ENCODE assay signal across 8 cellular contexts in the genomic region with DNA sequence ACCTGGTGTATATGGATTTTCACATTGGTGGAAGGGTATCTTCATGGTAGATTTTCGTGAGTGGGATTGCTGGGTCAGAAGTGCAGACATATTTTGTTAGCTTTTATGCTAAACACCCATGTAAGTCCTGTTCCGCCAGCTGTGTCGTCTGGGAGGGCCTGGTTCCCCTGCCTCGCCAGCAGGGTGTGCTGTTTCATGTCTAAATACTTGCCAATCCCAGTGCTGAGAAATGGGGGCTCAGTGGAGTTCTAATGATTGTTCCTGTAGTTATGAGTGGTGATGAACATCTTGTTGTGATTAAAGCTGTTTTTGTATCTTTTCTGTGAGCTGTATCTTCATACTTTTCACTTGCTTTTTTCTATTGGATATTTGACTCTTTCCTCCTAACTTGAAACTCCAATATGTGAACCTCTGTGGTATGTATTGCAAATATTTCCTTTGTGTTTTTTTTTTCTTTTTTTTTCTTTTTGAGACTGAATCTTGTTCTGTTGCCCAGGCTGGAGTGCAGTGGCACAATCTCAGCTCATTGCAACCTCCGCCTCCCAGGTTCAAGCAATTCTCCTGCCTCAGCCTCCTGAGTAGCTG. TPM values are rescaled to one million over a fixed set of nuclear protein-coding genes. Genes with fewer than 3 reads are reported as not detected.
DNase-seq lines count a peak whose midpoint lies in the region; ATAC-seq, FAIRE-seq and TF ChIP-seq lines count a peak whose summit lies in the region.

No MANE protein-coding gene starts in this region.

- peak; percentile 56 for DNase-seq in Ammon's horn (ENCODE audit: low spot score)
- DNase-seq in H9: peak; percentile 61
- DNase-seq in bronchial epithelial cell (ENCODE audit: low read depth): peak; percentile 40
- DNase-seq in memory B cell (ENCODE audit: low spot score in 2 of 2): peak; percentile 28 to 32
- no peak for DNase-seq in upper lobe of right lung

- H3K9me3 ChIP-seq in H9 (ENCODE audit: control insufficient read depth, low read depth, low read length) (no peaks in the 10 kb centered on the region), upper lobe of right lung (no peaks in the 10 kb centered on the region)

- H2AFZ ChIP-seq in H9 (ENCODE audit: low read length): no peak overlapping the region

- no peaks in the 10 kb centered on the region; a peak in 1 of 5 replicates for H3K9me3 Mint-ChIP-seq in H9
- no peaks in the 10 kb centered on the region for H3K9me3 Mint-ChIP-seq in memory B cell

- H3K4me1 ChIP-seq in H9 (ENCODE audit: insufficient read depth, low read length): no peaks in the 10 kb centered on the region
- H3K4me1 ChIP-seq in upper lobe of right lung: no peaks in the 10 kb centered on the region

- H3K36me3 ChIP-seq in bronchial epithelial cell (ENCODE audit: control insufficient read depth, insufficient read depth, low read length) (peaks cover 7% of the 10 kb centered on the region), upper lobe of right lung (peaks cover 4% of the 10 kb centered on the region)

- peaks cover 3% of the 10 kb centered on the region; the same call in 1 of the 2 replicates for H3K79me2 ChIP-seq in H9 (ENCODE audit: insufficient read depth, low read length)

- no peak overlapping the region for H2BK12ac ChIP-seq in H9 (ENCODE audit: insufficient read length, low read depth, low read length)

- TF ChIP-seq CTCF in H9 (conservative IDR thresholded peaks at IDR 0.05) (peak; percentile 91), bronchial epithelial cell (IDR thresholded peaks at IDR 0.05; ENCODE audit: insufficient read depth, low read length, severe bottlenecking) (peak; percentile 68), upper lobe of right lung (IDR thresholded peaks at IDR 0.05) (peak; percentile 59)

- H3K4me3 Mint-ChIP-seq in H9 (no peak overlapping the region), memory B cell (no peak overlapping the region)

- no peaks in the 10 kb centered on the region for H3K27me3 ChIP-seq in H9 (ENCODE audit: insufficient read depth, low read length)
- H3K27me3 ChIP-seq in bronchial epithelial cell (ENCODE audit: control insufficient read depth, insufficient read depth, low read length): no peaks in the 10 kb centered on the region
- H3K27me3 ChIP-seq in upper lobe of right lung: no peaks in the 10 kb centered on the region

- no peak overlapping the region for H2BK5ac ChIP-seq in H9 (ENCODE audit: insufficient read length, low read length)

- no peak for FAIRE-seq in bronchial epithelial cell (lab: Jason Lieb, UNC)

- no peaks in the 10 kb centered on the region for H4K20me1 ChIP-seq in H9 (ENCODE audit: control insufficient read depth, insufficient read depth, insufficient read length)

- H2AK5ac ChIP-seq in H9 (ENCODE audit: insufficient read length, low read length): no peak overlapping the region

- no CpG with 5 or more reads among the region's 5 CpGs for WGBS in H9 (ENCODE audit: extremely low coverage, insufficient read length, low lambda C conversion rate)

- H3K4me1 Mint-ChIP-seq in H9 (peaks cover 6 to 18% of the 10 kb centered on the region in 2 experiments), memory B cell (peaks cover 36% of the 10 kb centered on the region)

- H3K4me3 ChIP-seq in bronchial epithelial cell (ENCODE audit: low read depth, low read length): no peak overlapping the region
- H3K4me3 ChIP-seq in upper lobe of right lung: no peak overlapping the region

- H3T11ph ChIP-seq in H9 (ENCODE audit: low read length): no peak overlapping the region

- peaks cover 3 to 8% (median 4%) of the 10 kb centered on the region in 3 experiments; a peak in 5 of 7 replicates for H3K36me3 Mint-ChIP-seq in H9 (ENCODE audit: insufficient read depth in 1 of 3, low read depth in 3 of 3)
- peaks cover 16% of the 10 kb centered on the region for H3K36me3 Mint-ChIP-seq in memory B cell

- H3K79me1 ChIP-seq in H9 (ENCODE audit: insufficient read depth, low read depth, low read length, poor library complexity, severe bottlenecking): peaks cover 2% of the 10 kb centered on the region

- H3K27me3 Mint-ChIP-seq in H9 (ENCODE audit: low read depth): no peaks in the 10 kb centered on the region
- no peaks in the 10 kb centered on the region for H3K27me3 Mint-ChIP-seq in memory B cell

- 0 out of 7 replicates have a peak overlapping the region, but pooled peaks of 1 of the 3 experiments have one; percentile 12 for H3K27ac Mint-ChIP-seq in H9
- H3K27ac Mint-ChIP-seq in memory B cell: peak overlapping the region; percentile 16

- H3K4ac ChIP-seq in H9 (ENCODE audit: low read depth, low read length): no peak overlapping the region

- H2BK20ac ChIP-seq in H9 (ENCODE audit: low read depth, low read length, poor library complexity, severe bottlenecking): no peak overlapping the region

- no peak overlapping the region for H4K5ac ChIP-seq in H9 (ENCODE audit: insufficient read length, low read depth, low read length)

- no peak overlapping the region for H2BK15ac ChIP-seq in H9 (ENCODE audit: low read depth, low read length)

- ATAC-seq in SK-N-SH treated with all-trans-retinoic acid at 6 μM for 48 hours: peak; percentile 80
- peak; percentile 60 for ATAC-seq in memory B cell (ENCODE audit: low read depth)
- ATAC-seq in upper lobe of right lung: peak; percentile 50
- ATAC-seq in GM18505 (IDR thresholded peaks at IDR 0.05; ENCODE audit: unreplicated experiment): no peak
- no peak for ATAC-seq in GM19351 (IDR thresholded peaks at IDR 0.05; ENCODE audit: unreplicated experiment)

- intact Hi-C loops in upper lobe of right lung (cut with DNase I): no loop called here

- no peak overlapping the region for H3K9ac ChIP-seq in H9 (ENCODE audit: extremely low read depth, insufficient read length, low read length)

- no peak for TF ChIP-seq POLR2A in GM18505 (IDR thresholded peaks at IDR 0.05; ENCODE audit: borderline replicate concordance, extremely low read depth, insufficient read depth, insufficient read length)

- H3K18ac ChIP-seq in H9 (ENCODE audit: insufficient read length, low read depth, low read length): no peak overlapping the region

- no peak overlapping the region for H4K8ac ChIP-seq in H9 (replicated peaks; ENCODE audit: insufficient read length, low read depth, low read length)

- H3K56ac ChIP-seq in H9 (ENCODE audit: insufficient read length, low read depth, low read length): no peak overlapping the region

- no peak overlapping the region for H2BK120ac ChIP-seq in H9 (ENCODE audit: low read depth, low read length, poor library complexity, severe bottlenecking)

- no peaks in the 10 kb centered on the region for H3K23me2 ChIP-seq in H9 (ENCODE audit: insufficient read length, low read depth, low read length, poor library complexity, severe bottlenecking)

- H3K4me2 ChIP-seq in H9 (ENCODE audit: insufficient read depth, insufficient read length, low read length): no peak overlapping the region

- no peak overlapping the region for H3K14ac ChIP-seq in H9 (ENCODE audit: insufficient read depth, low read length)

- no peak overlapping the region for H3K27ac ChIP-seq in H9 (ENCODE audit: insufficient read length, low read depth, low read length)
- H3K27ac ChIP-seq in upper lobe of right lung: no peak overlapping the region

- H3K23ac ChIP-seq in H9 (ENCODE audit: insufficient read length, low read depth, low read length): no peak overlapping the region

- H4K91ac ChIP-seq in H9 (ENCODE audit: insufficient read length, low read depth, low read length): no peak overlapping the region

TF ChIP-seq in SK-N-SH treated with all-trans-retinoic acid at 6 μM for 48 hours, 23 proteins besides CTCF, POLR2A, EP300 and RAD21:
- TF ChIP-seq ZNF8 (CRISPR knock-in tag; IDR thresholded peaks at IDR 0.05): no peak

RNA-seq across cellular contexts. Expression of a gene that starts 32.7 kb away (rescaled TPM):
- total RNA-seq in H9 (2021) (41.8 and 43.7 TPM in 2 replicates), bronchial epithelial cell (12.6 and 12.7 TPM in 2 replicates), upper lobe of right lung (39.0 TPM)

Comparison
In these comparisons a context has a peak if more than half of its experiments do, and no peak if none do; other contexts are left out.
1. ATAC-seq: peak in SK-N-SH treated with all-trans-retinoic acid at 6 μM for 48 hours (single experiment), memory B cell (single experiment) and upper lobe of right lung (single experiment); none in GM18505 (single experiment) and GM19351 (single experiment).
2. Peak in every context shown above with its lines, with median percentiles within 50 percentile points of each other: CTCF ChIP-seq.